Comparison of ENCODE assay signal across 32 cellular contexts in genomic region chrX:29604381-29604780, GRCh38.
DNase-seq lines count a peak whose midpoint lies in the region; ATAC-seq, FAIRE-seq and TF ChIP-seq lines count a peak whose summit lies in the region.
"Had no signal": no experiment of that assay in that cellular context is flagged by ENCODE, and none has a peak within 500 bp of the region (broad histone marks: within the 10 kb centered on the region; RNA-seq: fewer than 3 reads in every experiment).

No MANE protein-coding gene starts in this region.

- H3K9me3 ChIP-seq in A549 (no peaks in the 10 kb centered on the region), Peyer's patch (no peaks in the 10 kb centered on the region)
- H3K9me3 ChIP-seq: BE2C; BLaER1; BLaER1 treated with 17β-estradiol and CSF1 and Interleukin-3, amounts not matched to agents 10 nM and 100 nM; Caco-2 had no signal

- TF ChIP-seq EP300 in A549 (IDR thresholded peaks at IDR 0.05), result no peak

- no peak for ATAC-seq in left ventricle myocardium superior
- ATAC-seq in A549, result no peak
- ATAC-seq in HG02870 (IDR thresholded peaks at IDR 0.05; ENCODE audit: unreplicated experiment), result peak; percentile 50
- ATAC-seq: CD8-positive, alpha-beta T cell had no signal

- H3K4me3 ChIP-seq in A549 (no peak overlapping the region), Peyer's patch (no peak overlapping the region)
- H3K4me3 ChIP-seq: BLaER1; BLaER1 treated with 17β-estradiol and CSF1 and Interleukin-3, amounts not matched to agents 10 nM and 100 nM had no signal

- TF ChIP-seq CTCF in A549 (IDR thresholded peaks at IDR 0.05) (no peak), Peyer's patch (IDR thresholded peaks at IDR 0.05) (no peak)

- intact Hi-C loops in cardiac septum (cut with DNase I) (no loop called here), left ventricle myocardium superior (cut with micrococcal nuclease) (no loop called here)

- 94% methylated on average over 7 of the region's 7 CpGs for WGBS in A549 (ENCODE audit: missing lambda C conversion rate)

- no peak overlapping the region for H3K4me2 ChIP-seq in A549
- H3K4me2 ChIP-seq: BLaER1; BLaER1 treated with 17β-estradiol and CSF1 and Interleukin-3, amounts not matched to agents 10 nM and 100 nM had no signal

- CTCF ChIA-PET in A549 (lab: Yijun Ruan, JAX), result no interaction called here

- no peaks in the 10 kb centered on the region for H3K27me3 ChIP-seq in Peyer's patch
- H3K27me3 ChIP-seq: BE2C; BLaER1; BLaER1 treated with 17β-estradiol and CSF1 and Interleukin-3, amounts not matched to agents 10 nM and 100 nM had no signal

- H3K27ac ChIP-seq in A549 (no peak overlapping the region), Peyer's patch (no peak overlapping the region)
- H3K27ac ChIP-seq: 22Rv1; BLaER1; BLaER1 treated with 17β-estradiol and CSF1 and Interleukin-3, amounts not matched to agents 10 nM and 100 nM; C4-2B had no signal

- H3K4me1 ChIP-seq in A549, result no peaks in the 10 kb centered on the region
- no peaks in the 10 kb centered on the region for H3K4me1 ChIP-seq in Peyer's patch
- H3K4me1 ChIP-seq: BE2C, Caco-2 had no signal

- no peak for TF ChIP-seq RAD21 in A549 (conservative IDR thresholded peaks at IDR 0.05 in 1 of 2, IDR thresholded peaks at IDR 0.05 in 1 of 2)

- in situ Hi-C loops in G401 (cut with HindIII; ENCODE audit: low sequenced_read_pairs), result no loop called here

- DNase-seq in cardiac septum (ENCODE audit: low spot score) (peak; percentile 60), left ventricle myocardium superior (no peak), A549 (ENCODE audit: low read depth in 1 of 2, low spot score in 1 of 2) (no peak), G401 (ENCODE audit: low spot score) (no peak), Peyer's patch (no peak)
- DNase-seq: 8988T; ACHN; AML-193; BE2C; C1 segment of cervical spinal cord; Caco-2; Calu3; CD4-positive, alpha-beta memory T cell; CD4-positive, alpha-beta T cell; CD4-positive, CD25-positive, alpha-beta regulatory T cell; CD8-positive, alpha-beta memory T cell; CD8-positive, alpha-beta T cell; COR-L47; DMS 273 treated with DMSO at 0.1 percent for 48 hours; DMS153; DMS53; DMS79; DMS79 treated with DMSO at 0.1 percent for 48 hours; DND-41; EL had no signal

- FAIRE-seq in A549 (lab: Jason Lieb, UNC), result peak; percentile 59
- FAIRE-seq: A204.1, D721Med had no signal

- H3K36me3 ChIP-seq in Peyer's patch, result no peaks in the 10 kb centered on the region
- H3K36me3 ChIP-seq: BE2C; BLaER1; BLaER1 treated with 17β-estradiol and CSF1 and Interleukin-3, amounts not matched to agents 10 nM and 100 nM had no signal

- POLR2A ChIA-PET in A549 (lab: Yijun Ruan, JAX), result no interaction called here

- TF ChIP-seq POLR2A in A549 (IDR thresholded peaks at IDR 0.05; ENCODE audit: low read length) (no peak), Peyer's patch (IDR thresholded peaks at IDR 0.05) (no peak)

TF ChIP-seq in A549, 52 proteins besides CTCF, POLR2A, EP300 and RAD21:
- TF ChIP-seq CHD2 (IDR thresholded peaks at IDR 0.05; ENCODE audit: low read length, partially characterized antibody) (no peak), HOXB5 (CRISPR knock-in tag; IDR thresholded peaks at IDR 0.05) (no peak), ZC3H11A (IDR thresholded peaks at IDR 0.05) (no peak), TFCP2L1 (CRISPR knock-in tag; IDR thresholded peaks at IDR 0.05) (no peak), ATOH8 (CRISPR knock-in tag; IDR thresholded peaks at IDR 0.05; ENCODE audit: low read depth) (no peak), HOXB13 (CRISPR knock-in tag; IDR thresholded peaks at IDR 0.05; ENCODE audit: low read depth) (no peak)
